ENCODE assay signal across 11 cellular contexts in the genomic region with DNA sequence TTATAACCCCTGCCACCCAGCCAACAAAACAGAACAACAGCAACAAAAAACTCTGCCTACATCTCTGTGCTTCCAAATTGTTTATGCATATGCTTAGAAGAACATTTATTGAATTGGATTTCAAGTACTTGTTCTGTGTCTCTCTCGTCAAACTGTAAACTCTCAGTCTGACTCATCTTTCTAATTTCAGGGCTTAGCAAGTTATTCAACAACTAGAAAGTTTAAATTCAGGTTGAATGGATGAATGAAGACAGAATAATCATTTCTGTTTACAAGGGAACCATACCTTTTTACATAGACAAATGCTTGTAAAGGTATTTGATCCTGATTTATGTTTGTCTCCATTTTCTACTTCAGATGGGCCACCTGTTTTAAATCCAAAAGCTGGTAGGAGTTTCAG. TPM values are rescaled to one million over a fixed set of nuclear protein-coding genes. Genes with fewer than 3 reads are reported as not detected.
A peak's percentile ranks its signal among the peaks of the same experiment; 100 is the strongest.
DNase-seq lines count a peak whose midpoint lies in the region; ATAC-seq and TF ChIP-seq lines count a peak whose summit lies in the region.
"Had no signal": no experiment of that assay in that cellular context is flagged by ENCODE, and none has a peak within 500 bp of the region (broad histone marks: within the 10 kb centered on the region; RNA-seq: fewer than 3 reads in every experiment).

No MANE protein-coding gene starts in this region.

- no peaks in the 10 kb centered on the region for H3K36me3 ChIP-seq in GM06990 (ENCODE audit: control insufficient read depth, insufficient read depth, low read length)
- H3K36me3 ChIP-seq in prostate gland: no peaks in the 10 kb centered on the region
- H3K36me3 ChIP-seq: ovary had no signal

- H3K27ac ChIP-seq in prostate gland: no peak overlapping the region

- no peaks in the 10 kb centered on the region for H3K9me3 ChIP-seq in prostate gland
- H3K9me3 ChIP-seq: ovary had no signal

- H3K4me3 Mint-ChIP-seq in IgD-negative memory B cell: peak overlapping the region in 3 of 4 donors; percentile 41 to 97 (median 97)
- peak overlapping the region; percentile 97 for H3K4me3 Mint-ChIP-seq in memory B cell

- peaks cover 4% of the 10 kb centered on the region for H3K36me3 Mint-ChIP-seq in IgD-negative memory B cell
- peaks cover 4% of the 10 kb centered on the region for H3K36me3 Mint-ChIP-seq in memory B cell

- no peaks in the 10 kb centered on the region for H3K27me3 ChIP-seq in GM06990 (replicated peaks; ENCODE audit: control insufficient read depth, insufficient read depth, low read length)
- H3K27me3 ChIP-seq in prostate gland (replicated peaks; ENCODE audit: insufficient read depth): no peaks in the 10 kb centered on the region
- H3K27me3 ChIP-seq: ovary had no signal

- H3K4me3 ChIP-seq in GM06990 (replicated peaks; ENCODE audit: low read depth, low read length) (no peak overlapping the region), prostate gland (no peak overlapping the region)

- ATAC-seq in GM19468 (IDR thresholded peaks at IDR 0.05; ENCODE audit: extremely low read depth, unreplicated experiment) (peak; percentile 22), memory B cell (ENCODE audit: low read depth) (no peak), HG03045 (IDR thresholded peaks at IDR 0.05; ENCODE audit: unreplicated experiment) (no peak)

- WGBS in prostate gland: 32% methylated on average over 1 of the region's 1 CpG

- H3K27ac Mint-ChIP-seq in IgD-negative memory B cell: peak overlapping the region; percentile 40 to 95 (median 86)
- peak overlapping the region; percentile 95 for H3K27ac Mint-ChIP-seq in memory B cell

- intact Hi-C loops in prostate gland (cut with DNase I): loop anchor here (5.0 kb wide), 1 partner anchor 39 kb away; the partner anchor contains the start of gene CD59

- TF ChIP-seq POLR2A in prostate gland (IDR thresholded peaks at IDR 0.05): no peak

- H3K9me3 Mint-ChIP-seq in IgD-negative memory B cell (no peaks in the 10 kb centered on the region), memory B cell (no peaks in the 10 kb centered on the region)

- no peaks in the 10 kb centered on the region for H3K4me1 ChIP-seq in prostate gland (replicated peaks)

- TF ChIP-seq CTCF in GM06990 (IDR thresholded peaks at IDR 0.05; ENCODE audit: insufficient read depth, low read length, poor library complexity, severe bottlenecking) (no peak), prostate gland (IDR thresholded peaks at IDR 0.05) (no peak)

- H3K27me3 Mint-ChIP-seq in IgD-negative memory B cell (peaks cover 12% of the 10 kb centered on the region), memory B cell (peaks cover 11% of the 10 kb centered on the region)

- peak; percentile 16 for DNase-seq in GM06990 (ENCODE audit: extremely low read depth, insufficient read length)
- DNase-seq in memory B cell (ENCODE audit: low spot score in 2 of 2): no peak
- DNase-seq in prostate gland (ENCODE audit: low spot score): no peak
- no peak for DNase-seq in RPMI8226
- no peak for DNase-seq in SHP77 treated with DMSO at 0.1 percent for 48 hours (lab: John Stamatoyannopoulos, UW)
- DNase-seq: DND-41, GOT3, ovary had no signal

- H3K4me1 Mint-ChIP-seq in IgD-negative memory B cell: peaks cover 13 to 26% (median 18%) of the 10 kb centered on the region in 3 donors
- peaks cover 27% of the 10 kb centered on the region for H3K4me1 Mint-ChIP-seq in memory B cell

RNA-seq across cellular contexts. Expression of gene FBXO3, which starts 1.5 kb away (rescaled TPM):
- 26.6 TPM for polyA plus RNA-seq in IgD-negative memory B cell
- 10 to 100 TPM; 24.5 to 45.0 TPM for total RNA-seq in prostate gland

RNA-seq across cellular contexts. Expression of gene CD59, which starts 39.6 kb away (rescaled TPM):
- polyA plus RNA-seq in IgD-negative memory B cell: 39.7 TPM
- total RNA-seq in prostate gland: 100 to 1,000 TPM; 205 to 274 TPM
